ENCODE assay signal across 12 cellular contexts in genomic region chr9:136740971-136741884, GRCh38. TPM values are rescaled to one million over a fixed set of nuclear protein-coding genes. Genes with fewer than 3 reads are reported as not detected.
A peak's percentile ranks its signal among the peaks of the same experiment; 100 is the strongest.
DNase-seq lines count a peak whose midpoint lies in the region; ATAC-seq and TF ChIP-seq lines count a peak whose summit lies in the region.
"Had no signal": no experiment of that assay in that cellular context is flagged by ENCODE, and none has a peak within 500 bp of the region (broad histone marks: within the 10 kb centered on the region; RNA-seq: fewer than 3 reads in every experiment).

No MANE protein-coding gene starts in this region.

- H3K27me3 Mint-ChIP-seq in activated naive CD8-positive, alpha-beta T cell treated with anti-CD3 and anti-CD28 coated beads for 36 hours: peaks cover 10% of the 10 kb centered on the region

- H3K4me1 ChIP-seq in left lung (peaks cover 15 to 20% of the 10 kb centered on the region in 2 donors), uterus (peaks cover 0 to 7% of the 10 kb centered on the region in 2 donors)

- H3K4me3 ChIP-seq in left lung: no peak overlapping the region
- no peak overlapping the region for H3K4me3 ChIP-seq in uterus

- H3K36me3 ChIP-seq in left lung: no peaks in the 10 kb centered on the region
- H3K36me3 ChIP-seq in uterus: no peaks in the 10 kb centered on the region

- ATAC-seq in Right ventricle myocardium superior (ENCODE audit: poor library complexity) (peak; percentile 70), left lung (peak; percentile 47)
- ATAC-seq: Panc1 had no signal

- H3K36me3 Mint-ChIP-seq in activated naive CD8-positive, alpha-beta T cell treated with anti-CD3 and anti-CD28 coated beads for 36 hours: peaks cover 6% of the 10 kb centered on the region

- TF ChIP-seq POLR2A in uterus (IDR thresholded peaks at IDR 0.05): no peak

- H3K4me3 Mint-ChIP-seq in activated naive CD8-positive, alpha-beta T cell treated with anti-CD3 and anti-CD28 coated beads for 36 hours: peak overlapping the region; percentile 79
- H3K4me3 Mint-ChIP-seq: endodermal cell had no signal

- TF ChIP-seq CTCF in left lung (IDR thresholded peaks at IDR 0.05): no peak
- no peak for TF ChIP-seq CTCF in uterus (IDR thresholded peaks at IDR 0.05)

- H3K9me3 ChIP-seq in left lung: no peaks in the 10 kb centered on the region
- H3K9me3 ChIP-seq in uterus: no peaks in the 10 kb centered on the region

- DNase-seq in Right ventricle myocardium superior (peak; percentile 69), cardiac septum (ENCODE audit: low spot score) (no peak), left lung (peak in 1 of 2 donors; percentile 69), uterus (no peak), ecto neural progenitor cell (ENCODE audit: low spot score) (no peak), NCI-H1436 (lab: John Stamatoyannopoulos, UW) (no peak)
- peak; percentile 34 for DNase-seq in activated naive CD8-positive, alpha-beta T cell treated with anti-CD3 and anti-CD28 coated beads for 36 hours
- DNase-seq in activated effector memory CD4-positive, alpha-beta T cell treated with anti-CD3 and anti-CD28 coated beads, Interleukin-2, amount 50 U/mL, for 16 hours: no peak
- DNase-seq: NCI-H2107 had no signal

- H3K27ac ChIP-seq in left lung: no peak overlapping the region
- H3K27ac ChIP-seq in uterus: peak overlapping the region; percentile 20 to 63

- no peaks in the 10 kb centered on the region for H3K9me3 Mint-ChIP-seq in activated naive CD8-positive, alpha-beta T cell treated with anti-CD3 and anti-CD28 coated beads for 36 hours

- peaks cover 16 to 53% of the 10 kb centered on the region in 2 donors for H3K27me3 ChIP-seq in left lung
- peaks cover 0 to 18% of the 10 kb centered on the region in 2 donors for H3K27me3 ChIP-seq in uterus

- peaks cover 19% of the 10 kb centered on the region for H3K4me1 Mint-ChIP-seq in activated naive CD8-positive, alpha-beta T cell treated with anti-CD3 and anti-CD28 coated beads for 36 hours
- H3K4me1 Mint-ChIP-seq: endodermal cell had no signal

- H3K27ac Mint-ChIP-seq in activated naive CD8-positive, alpha-beta T cell treated with anti-CD3 and anti-CD28 coated beads for 36 hours: peak overlapping the region; percentile 72
- H3K27ac Mint-ChIP-seq: endodermal cell had no signal

- intact Hi-C loops in Right ventricle myocardium superior (cut with DNase I) (no loop called here), cardiac septum (cut with DNase I) (no loop called here), left lung (cut with DNase I) (no loop called here), uterus (cut with DNase I; ENCODE audit: low total_unique reads) (no loop called here)

RNA-seq across cellular contexts. Expression of gene LCN10, which starts 1.5 kb away (rescaled TPM):
- total RNA-seq in Right ventricle myocardium superior (7.7 TPM), cardiac septum (3.3 TPM), left lung (10 to 100 TPM in 1 of 2 donors, under 1 TPM in 1; 0.32 to 10.0 TPM), uterus (10 to 100 TPM in 3 of 4 donors, under 1 TPM in 1; 0.55 to 81.4 (median 20.4) TPM)
- total RNA-seq in activated naive CD8-positive, alpha-beta T cell treated with anti-CD3 and anti-CD28 coated beads for 36 hours: 1 to 10 TPM; 5.4 to 6.1 TPM

RNA-seq across cellular contexts. Expression of gene LCN6, which starts 7.1 kb away (rescaled TPM):
- total RNA-seq in Right ventricle myocardium superior: 13.0 TPM
- 4.5 TPM for total RNA-seq in cardiac septum
- total RNA-seq in activated naive CD8-positive, alpha-beta T cell treated with anti-CD3 and anti-CD28 coated beads for 36 hours: not detected
- total RNA-seq in left lung: 10 to 100 TPM in 1 of 2 donors, under 1 TPM in 1; 0.38 to 18.9 TPM
- total RNA-seq in uterus: 100 to 1,000 TPM in 2 of 4 donors, 10 to 100 TPM in 1, 1 to 10 TPM in 1; 1.2 to 164 (median 89.7) TPM
- total RNA-seq: endodermal cell had no signal

RNA-seq across cellular contexts. Expression of gene LCN8, which starts 16.8 kb away (rescaled TPM):
- total RNA-seq in Right ventricle myocardium superior (not detected), cardiac septum (not detected), left lung (not detected), uterus (under 1 TPM in 1 of 4 donors, not detected in 3; 0.27 TPM)
- total RNA-seq in activated naive CD8-positive, alpha-beta T cell treated with anti-CD3 and anti-CD28 coated beads for 36 hours: not detected
- total RNA-seq: endodermal cell, ureter had no signal

RNA-seq across cellular contexts. Expression of gene LCN15, which starts 23.1 kb away (rescaled TPM):
- total RNA-seq in Right ventricle myocardium superior (not detected), cardiac septum (not detected), left lung (not detected), uterus (not detected)
- not detected for total RNA-seq in activated naive CD8-positive, alpha-beta T cell treated with anti-CD3 and anti-CD28 coated beads for 36 hours
- total RNA-seq: ureter had no signal

RNA-seq across cellular contexts. Expression of gene DIPK1B, which starts 28.9 kb away (rescaled TPM):
- total RNA-seq in Right ventricle myocardium superior: 15.1 TPM
- 28.3 TPM for total RNA-seq in cardiac septum
- under 1 TPM in 1 of 2 experiments, not detected in 1; 0.10 TPM for total RNA-seq in activated naive CD8-positive, alpha-beta T cell treated with anti-CD3 and anti-CD28 coated beads for 36 hours
- total RNA-seq in left lung: 10 to 100 TPM; 12.6 to 12.7 TPM
- total RNA-seq in uterus: 10 to 100 TPM in 3 of 4 donors, 1 to 10 TPM in 1; 3.2 to 26.3 (median 21.0) TPM

Comparison
In these comparisons a context has a peak if more than half of its experiments do, and no peak if none do; other contexts are left out.
1. DNase-seq: peak in Right ventricle myocardium superior (single experiment) and activated naive CD8-positive, alpha-beta T cell treated with anti-CD3 and anti-CD28 coated beads for 36 hours (single experiment); none in cardiac septum (single experiment), uterus (0 of 2), ecto neural progenitor cell (single experiment), activated effector memory CD4-positive, alpha-beta T cell treated with anti-CD3 and anti-CD28 coated beads, Interleukin-2, amount 50 U/mL, for 16 hours (single experiment) and NCI-H1436 (single experiment).
2. H3K27ac ChIP-seq: peak in uterus (2 of 2); none in left lung (0 of 2).